ENCODE assay signal across 16 cellular contexts in genomic region chr11:36228689-36229088, GRCh38.
DNase-seq lines count a peak whose midpoint lies in the region; TF ChIP-seq lines count a peak whose summit lies in the region.
"Had no signal": no experiment of that assay in that cellular context is flagged by ENCODE, and none has a peak within 500 bp of the region (broad histone marks: within the 10 kb centered on the region; RNA-seq: fewer than 3 reads in every experiment).

No MANE protein-coding gene starts in this region.

- H3F3A ChIP-seq in SK-N-SH (replicated peaks; ENCODE audit: insufficient read depth) = peaks cover 17% of the 10 kb centered on the region

- CTCF ChIA-PET in SK-N-SH (lab: Yijun Ruan, JAX) = interaction anchor here (1.5 kb wide), 1 partner anchor 9 kb away, joined by 3 read pairs; no protein-coding TSS in a partner anchor

- H3K27ac Mint-ChIP-seq in nephron progenitor cell = peak overlapping the region; percentile 44
- no peak overlapping the region for H3K27ac Mint-ChIP-seq in activated naive CD8-positive, alpha-beta T cell treated with anti-CD3 and anti-CD28 coated beads for 36 hours
- H3K27ac Mint-ChIP-seq: CD8-positive, alpha-beta memory T cell had no signal

- no peak for TF ChIP-seq RAD21 in SK-N-SH (IDR thresholded peaks at IDR 0.05; ENCODE audit: low read length)

- no peak overlapping the region for H3K9ac ChIP-seq in SK-N-SH
- H3K9ac ChIP-seq: BLaER1 had no signal

- no peak for TF ChIP-seq CTCF in right atrium auricular region (IDR thresholded peaks at IDR 0.05)
- TF ChIP-seq CTCF in nephron progenitor cell (IDR thresholded peaks at IDR 0.05) = no peak
- no peak for TF ChIP-seq CTCF in adrenal gland (IDR thresholded peaks at IDR 0.05)
- no peak for TF ChIP-seq CTCF in SK-N-SH (IDR thresholded peaks at IDR 0.05)

- no peaks in the 10 kb centered on the region for H3K27me3 ChIP-seq in right atrium auricular region
- no peaks in the 10 kb centered on the region for H3K27me3 ChIP-seq in adrenal gland
- H3K27me3 ChIP-seq in SK-N-SH (ENCODE audit: insufficient read depth) = no peaks in the 10 kb centered on the region
- H3K27me3 ChIP-seq: BLaER1 had no signal

- no peak overlapping the region for H3K27ac ChIP-seq in right atrium auricular region
- no peak overlapping the region for H3K27ac ChIP-seq in adrenal gland
- no peak overlapping the region for H3K27ac ChIP-seq in SK-N-SH (ENCODE audit: low read depth in 2 of 2, low read length in 1 of 2)
- H3K27ac ChIP-seq: 22Rv1, BLaER1 had no signal

- H3K36me3 Mint-ChIP-seq in nephron progenitor cell (ENCODE audit: low read depth) = peaks cover 56% of the 10 kb centered on the region
- H3K36me3 Mint-ChIP-seq in activated naive CD8-positive, alpha-beta T cell treated with anti-CD3 and anti-CD28 coated beads for 36 hours = no peaks in the 10 kb centered on the region
- H3K36me3 Mint-ChIP-seq: CD8-positive, alpha-beta memory T cell had no signal

- H3K4me3 Mint-ChIP-seq in nephron progenitor cell = no peak overlapping the region
- H3K4me3 Mint-ChIP-seq in activated naive CD8-positive, alpha-beta T cell treated with anti-CD3 and anti-CD28 coated beads for 36 hours = no peak overlapping the region
- H3K4me3 Mint-ChIP-seq: CD8-positive, alpha-beta memory T cell had no signal

- TF ChIP-seq POLR2A in adrenal gland (IDR thresholded peaks at IDR 0.05) = no peak

- POLR2A ChIA-PET in SK-N-SH (lab: Yijun Ruan, JAX) = no interaction called here

- no peaks in the 10 kb centered on the region for H3K9me2 ChIP-seq in SK-N-SH

- H3K4me1 ChIP-seq in right atrium auricular region (peaks cover 0 to 22% of the 10 kb centered on the region in 2 donors), adrenal gland (replicated peaks in 1 of 2) (peaks cover 0 to 21% of the 10 kb centered on the region in 2 donors), SK-N-SH (ENCODE audit: control insufficient read depth in 1 of 2, insufficient read depth in 2 of 2, low read depth in 1 of 2, low read length in 1 of 2) (peaks cover 7 to 25% of the 10 kb centered on the region in 2 experiments; a peak in 3 of 4 replicates)
- H3K4me1 ChIP-seq: BLaER1, Caco-2 had no signal

- H3K27me3 Mint-ChIP-seq in nephron progenitor cell (ENCODE audit: low read depth, poor library complexity) = peaks cover 3% of the 10 kb centered on the region
- H3K27me3 Mint-ChIP-seq in activated naive CD8-positive, alpha-beta T cell treated with anti-CD3 and anti-CD28 coated beads for 36 hours = no peaks in the 10 kb centered on the region

- H2AFZ ChIP-seq in SK-N-SH (ENCODE audit: low read depth) = no peak overlapping the region

- H3K9me3 ChIP-seq in right atrium auricular region = no peaks in the 10 kb centered on the region
- no peaks in the 10 kb centered on the region for H3K9me3 ChIP-seq in adrenal gland (replicated peaks in 1 of 3)
- no peaks in the 10 kb centered on the region for H3K9me3 ChIP-seq in SK-N-SH
- H3K9me3 ChIP-seq: BLaER1, Caco-2, HAP-1 had no signal

- H3K4me3 ChIP-seq in right atrium auricular region (no peak overlapping the region), adrenal gland (no peak overlapping the region), SK-N-SH (ENCODE audit: low read depth in 2 of 2, low read length in 1 of 2) (no peak overlapping the region)
- H3K4me3 ChIP-seq: BLaER1, HAP-1 had no signal

- no peaks in the 10 kb centered on the region for H4K20me1 ChIP-seq in SK-N-SH (ENCODE audit: insufficient read depth)
- H4K20me1 ChIP-seq: BLaER1 had no signal

- H3K4me2 ChIP-seq in SK-N-SH = no peak overlapping the region
- H3K4me2 ChIP-seq: BLaER1 had no signal

- TF ChIP-seq EP300 in SK-N-SH (IDR thresholded peaks at IDR 0.05; ENCODE audit: borderline replicate concordance in 1 of 2, low read depth in 1 of 2, low read length in 1 of 2) = no peak

- DNase-seq in cardiac septum (ENCODE audit: low spot score) (peak; percentile 70), right atrium auricular region (ENCODE audit: low spot score) (no peak), fibroblast of gingiva (ENCODE audit: low read depth) (peak; percentile 27), nephron progenitor cell (no peak), adrenal gland (no peak), NCI-H774 (lab: John Stamatoyannopoulos, UW) (no peak), SK-N-SH (no peak)
- no peak for DNase-seq in activated naive CD8-positive, alpha-beta T cell treated with anti-CD3 and anti-CD28 coated beads for 36 hours
- DNase-seq: AML-193; Caco-2; CD8-positive, alpha-beta memory T cell; DND-41; GDM1 had no signal

- H3K36me3 ChIP-seq in right atrium auricular region (no peaks in the 10 kb centered on the region), adrenal gland (replicated peaks in 1 of 2) (no peaks in the 10 kb centered on the region), SK-N-SH (replicated peaks in 1 of 2; ENCODE audit: control insufficient read depth in 1 of 2, insufficient read depth in 2 of 2, low read length in 1 of 2) (peaks cover 0 to 3% of the 10 kb centered on the region in 2 experiments)
- H3K36me3 ChIP-seq: HAP-1 had no signal

- H3K9me3 Mint-ChIP-seq in nephron progenitor cell = peaks cover 9% of the 10 kb centered on the region
- H3K9me3 Mint-ChIP-seq in activated naive CD8-positive, alpha-beta T cell treated with anti-CD3 and anti-CD28 coated beads for 36 hours = no peaks in the 10 kb centered on the region
- H3K9me3 Mint-ChIP-seq: CD8-positive, alpha-beta memory T cell had no signal

- WGBS in adrenal gland, 4 donors = 92 to 99% (median 96%) methylated on average over 8 of the region's 8 CpGs
- WGBS in SK-N-SH (ENCODE audit: low lambda C conversion rate) = 94% methylated on average over 7 of the region's 8 CpGs

- no peaks in the 10 kb centered on the region for H3K79me2 ChIP-seq in SK-N-SH (ENCODE audit: insufficient read depth)

- peaks cover 32% of the 10 kb centered on the region for H3K4me1 Mint-ChIP-seq in nephron progenitor cell
- no peaks in the 10 kb centered on the region for H3K4me1 Mint-ChIP-seq in activated naive CD8-positive, alpha-beta T cell treated with anti-CD3 and anti-CD28 coated beads for 36 hours

- intact Hi-C loops in cardiac septum (cut with DNase I) (no loop called here), adrenal gland (cut with DNase I) (no loop called here)

TF ChIP-seq in SK-N-SH, 30 proteins besides CTCF, POLR2A, EP300 and RAD21 (continues in another document):
- TF ChIP-seq NRF1 (IDR thresholded peaks at IDR 0.05; ENCODE audit: low read depth, low read length) (no peak), MXI1 (IDR thresholded peaks at IDR 0.05; ENCODE audit: low read depth, low read length) (no peak), TCF12 (IDR thresholded peaks at IDR 0.05) (no peak), MAX (IDR thresholded peaks at IDR 0.05; ENCODE audit: low read depth) (no peak), TEAD4 (IDR thresholded peaks at IDR 0.05; ENCODE audit: borderline replicate concordance, insufficient read depth) (no peak), FOSL2 (IDR thresholded peaks at IDR 0.05; ENCODE audit: borderline replicate concordance, low read depth) (no peak), EZH2phosphoT487 (IDR thresholded peaks at IDR 0.05; ENCODE audit: borderline replicate concordance, low read depth) (no peak), SIN3A (IDR thresholded peaks at IDR 0.05; ENCODE audit: borderline replicate concordance, low read depth, low read length) (no peak), GATA2 (CRISPR knock-in tag; IDR thresholded peaks at IDR 0.05) (no peak), JUND (IDR thresholded peaks at IDR 0.05) (no peak), CHD2 (IDR thresholded peaks at IDR 0.05; ENCODE audit: low read length, partially characterized antibody) (no peak), ELF1 (IDR thresholded peaks at IDR 0.05) (no peak), TAF1 (IDR thresholded peaks at IDR 0.05; ENCODE audit: borderline replicate concordance, low read depth, low read length) (no peak), MEF2A (IDR thresholded peaks at IDR 0.05; ENCODE audit: borderline replicate concordance, low read depth) (no peak)
- TF ChIP-seq, protein P1, sequence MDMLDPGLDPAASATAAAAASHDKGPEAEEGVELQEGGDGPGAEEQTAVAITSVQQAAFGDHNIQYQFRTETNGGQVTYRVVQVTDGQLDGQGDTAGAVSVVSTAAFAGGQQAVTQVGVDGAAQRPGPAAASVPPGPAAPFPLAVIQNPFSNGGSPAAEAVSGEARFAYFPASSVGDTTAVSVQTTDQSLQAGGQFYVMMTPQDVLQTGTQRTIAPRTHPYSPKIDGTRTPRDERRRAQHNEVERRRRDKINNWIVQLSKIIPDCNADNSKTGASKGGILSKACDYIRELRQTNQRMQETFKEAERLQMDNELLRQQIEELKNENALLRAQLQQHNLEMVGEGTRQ (IDR thresholded peaks at IDR 0.05; ENCODE audit: borderline replicate concordance, low read depth, low read length) = no peak
- TF ChIP-seq, protein P2, sequence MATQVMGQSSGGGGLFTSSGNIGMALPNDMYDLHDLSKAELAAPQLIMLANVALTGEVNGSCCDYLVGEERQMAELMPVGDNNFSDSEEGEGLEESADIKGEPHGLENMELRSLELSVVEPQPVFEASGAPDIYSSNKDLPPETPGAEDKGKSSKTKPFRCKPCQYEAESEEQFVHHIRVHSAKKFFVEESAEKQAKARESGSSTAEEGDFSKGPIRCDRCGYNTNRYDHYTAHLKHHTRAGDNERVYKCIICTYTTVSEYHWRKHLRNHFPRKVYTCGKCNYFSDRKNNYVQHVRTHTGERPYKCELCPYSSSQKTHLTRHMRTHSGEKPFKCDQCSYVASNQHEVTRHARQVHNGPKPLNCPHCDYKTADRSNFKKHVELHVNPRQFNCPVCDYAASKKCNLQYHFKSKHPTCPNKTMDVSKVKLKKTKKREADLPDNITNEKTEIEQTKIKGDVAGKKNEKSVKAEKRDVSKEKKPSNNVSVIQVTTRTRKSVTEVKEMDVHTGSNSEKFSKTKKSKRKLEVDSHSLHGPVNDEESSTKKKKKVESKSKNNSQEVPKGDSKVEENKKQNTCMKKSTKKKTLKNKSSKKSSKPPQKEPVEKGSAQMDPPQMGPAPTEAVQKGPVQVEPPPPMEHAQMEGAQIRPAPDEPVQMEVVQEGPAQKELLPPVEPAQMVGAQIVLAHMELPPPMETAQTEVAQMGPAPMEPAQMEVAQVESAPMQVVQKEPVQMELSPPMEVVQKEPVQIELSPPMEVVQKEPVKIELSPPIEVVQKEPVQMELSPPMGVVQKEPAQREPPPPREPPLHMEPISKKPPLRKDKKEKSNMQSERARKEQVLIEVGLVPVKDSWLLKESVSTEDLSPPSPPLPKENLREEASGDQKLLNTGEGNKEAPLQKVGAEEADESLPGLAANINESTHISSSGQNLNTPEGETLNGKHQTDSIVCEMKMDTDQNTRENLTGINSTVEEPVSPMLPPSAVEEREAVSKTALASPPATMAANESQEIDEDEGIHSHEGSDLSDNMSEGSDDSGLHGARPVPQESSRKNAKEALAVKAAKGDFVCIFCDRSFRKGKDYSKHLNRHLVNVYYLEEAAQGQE (IDR thresholded peaks at IDR 0.05; ENCODE audit: low read depth, low read length) = no peak

Comparison
In these comparisons a context has a peak if more than half of its experiments do, and no peak if none do; other contexts are left out.
1. DNase-seq: peak in cardiac septum (single experiment) and fibroblast of gingiva (single experiment); none in right atrium auricular region (single experiment), nephron progenitor cell (single experiment), activated naive CD8-positive, alpha-beta T cell treated with anti-CD3 and anti-CD28 coated beads for 36 hours (single experiment), adrenal gland (0 of 7), NCI-H774 (single experiment) and SK-N-SH (single experiment).